13 cellular contexts compared by ENCODE assay signal in genomic region chr10:107616031-107616430, GRCh38.
"Had no signal": no experiment of that assay in that cellular context is flagged by ENCODE, and none has a peak within 500 bp of the region (broad histone marks: within the 10 kb centered on the region; RNA-seq: fewer than 3 reads in every experiment).

No MANE protein-coding gene starts in this region.

- H3K4me1 ChIP-seq: right atrium auricular region had no signal

- H3K27me3 ChIP-seq: right atrium auricular region had no signal

- ATAC-seq: stimulated activated memory B cell treated with anti-CD40 and anti-IgM and Interleukin-4, amounts not matched to agents 10 μg/mL and 1 μg/mL and 100 μg/mL, for 72 hours had no signal

- H3K27ac ChIP-seq: right atrium auricular region had no signal

- DNase-seq: activated CD4-positive, alpha-beta T cell treated with anti-CD3 and anti-CD28 coated beads, Interleukin-2, amount 50 U/mL, for 4 hours; activated CD4-positive, CD25-positive, alpha-beta regulatory T cell treated with anti-CD3 and anti-CD28 coated beads, Interleukin-2, amount 50 U/mL, for 72 hours; activated naive CD4-positive, alpha-beta T cell; activated naive CD8-positive, alpha-beta T cell treated with anti-CD3 and anti-CD28 coated beads, Interleukin-2, amount 10 ng/mL, durations not matched to agents 7 days and 5 days; activated T-cell treated with anti-CD3 and anti-CD28 coated beads for 4 hours; anterior cingulate cortex; dermis blood vessel endothelial cell; endodermal cell; occipital lobe; stimulated activated CD4-positive, alpha-beta T cell treated with anti-CD3 and anti-CD28 coated beads, Interleukin-2, amount 100 ng/mL, for 48 hours had no signal

- H3K36me3 ChIP-seq: right atrium auricular region had no signal

- H3K4me3 ChIP-seq: lung, right atrium auricular region had no signal

- H3K9me3 ChIP-seq: right atrium auricular region had no signal
